In the genomic region with DNA sequence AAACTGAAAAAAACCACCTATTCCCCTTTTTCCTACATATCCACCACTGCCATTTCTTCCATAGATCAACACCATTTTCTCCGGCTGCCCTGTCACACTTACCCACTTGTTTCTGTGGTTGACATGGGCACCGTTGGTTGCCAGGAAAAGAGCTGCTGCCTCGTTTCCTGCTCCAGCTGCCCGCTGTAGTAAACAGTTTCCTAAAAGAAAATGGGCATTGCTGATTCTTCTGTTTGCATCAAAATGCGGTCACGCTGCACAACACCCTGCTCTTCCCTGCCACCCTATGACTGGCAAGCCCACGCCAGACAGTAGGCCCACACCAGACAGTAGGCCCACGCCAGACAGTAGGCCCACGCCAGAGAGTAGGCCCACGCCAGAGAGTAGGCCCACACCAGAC, we compare ENCODE assay signal across 18 cellular contexts. TPM values are rescaled to one million over a fixed set of nuclear protein-coding genes. Genes with fewer than 3 reads are reported as not detected.
DNase-seq lines count a peak whose midpoint lies in the region; ATAC-seq, FAIRE-seq and TF ChIP-seq lines count a peak whose summit lies in the region.
"Had no signal": no experiment of that assay in that cellular context is flagged by ENCODE, and none has a peak within 500 bp of the region (broad histone marks: within the 10 kb centered on the region; RNA-seq: fewer than 3 reads in every experiment).

No MANE protein-coding gene starts in this region.

- H3K36me3 Mint-ChIP-seq in activated CD4-positive, alpha-beta T cell treated with anti-CD3 and anti-CD28 coated beads for 36 hours (ENCODE audit: low read depth), result peaks cover 31% of the 10 kb centered on the region
- peaks cover 24% of the 10 kb centered on the region for H3K36me3 Mint-ChIP-seq in activated CD4-positive, alpha-beta memory T cell treated with anti-CD3 and anti-CD28 coated beads for 36 hours
- H3K36me3 Mint-ChIP-seq in endothelial cell (ENCODE audit: low read depth, unreplicated experiment), result peaks cover 33% of the 10 kb centered on the region

- FAIRE-seq in H54 (lab: Jason Lieb, UNC), result no peak
- FAIRE-seq: D721Med, GM12878 had no signal

- CTCF ChIA-PET in activated CD4-positive, alpha-beta T cell treated with anti-CD3 and anti-CD28 coated beads for 36 hours (lab: Charles Lee), result interaction anchor here (0.7 kb wide), 1 partner anchor 10 kb away, joined by 3 read pairs; no protein-coding TSS in a partner anchor
- CTCF ChIA-PET in activated CD4-positive, alpha-beta memory T cell treated with anti-CD3 and anti-CD28 coated beads for 36 hours (lab: Charles Lee), result no interaction called here
- CTCF ChIA-PET in GM10248 (lab: Yijun Ruan, JAX), result no interaction called here

- 35% methylated on average over 10 of the region's 10 CpGs for WGBS in thymus

- POLR2A ChIA-PET in activated CD4-positive, alpha-beta T cell treated with anti-CD3 and anti-CD28 coated beads for 36 hours (lab: Charles Lee), result interaction anchor here (0.7 kb wide), 1 partner anchor 56 kb away, joined by 11 read pairs; no protein-coding TSS in a partner anchor
- POLR2A ChIA-PET in activated CD4-positive, alpha-beta memory T cell treated with anti-CD3 and anti-CD28 coated beads for 36 hours (lab: Charles Lee), result no interaction called here
- POLR2A ChIA-PET in GM10248 (lab: Yijun Ruan, JAX), result no interaction called here

- H3K27me3 ChIP-seq in thymus (ENCODE audit: control insufficient read depth, insufficient read depth), result no peaks in the 10 kb centered on the region
- H3K27me3 ChIP-seq: adrenal gland, esophagus muscularis mucosa, gastroesophageal sphincter had no signal

- peaks cover 3% of the 10 kb centered on the region for H3K4me1 ChIP-seq in thymus (ENCODE audit: control insufficient read depth, insufficient read depth, low read length)
- H3K4me1 ChIP-seq: adrenal gland, esophagus muscularis mucosa had no signal

- peak overlapping the region; percentile 76 for H3K27ac Mint-ChIP-seq in activated CD4-positive, alpha-beta T cell treated with anti-CD3 and anti-CD28 coated beads for 36 hours
- peak overlapping the region; percentile 80 for H3K27ac Mint-ChIP-seq in activated CD4-positive, alpha-beta memory T cell treated with anti-CD3 and anti-CD28 coated beads for 36 hours
- H3K27ac Mint-ChIP-seq in endothelial cell (ENCODE audit: unreplicated experiment), result peak overlapping the region; percentile 89

- H3K9me3 Mint-ChIP-seq in activated CD4-positive, alpha-beta T cell treated with anti-CD3 and anti-CD28 coated beads for 36 hours (ENCODE audit: low read depth), result no peaks in the 10 kb centered on the region
- H3K9me3 Mint-ChIP-seq in activated CD4-positive, alpha-beta memory T cell treated with anti-CD3 and anti-CD28 coated beads for 36 hours, result no peaks in the 10 kb centered on the region
- no peaks in the 10 kb centered on the region for H3K9me3 Mint-ChIP-seq in endothelial cell (ENCODE audit: unreplicated experiment)

- no peak for DNase-seq in activated CD4-positive, alpha-beta T cell treated with anti-CD3 and anti-CD28 coated beads for 36 hours
- DNase-seq in activated CD4-positive, alpha-beta T cell treated with anti-CD3 and anti-CD28 coated beads for 4 hours, result no peak
- no peak for DNase-seq in activated CD4-positive, alpha-beta memory T cell treated with anti-CD3 and anti-CD28 coated beads for 36 hours
- DNase-seq in endothelial cell (ENCODE audit: low spot score) (peak; percentile 10), H54 (ENCODE audit: insufficient read length, low spot score) (no peak), DMS 273 treated with DMSO at 0.1 percent for 48 hours (lab: John Stamatoyannopoulos, UW) (no peak), GM10248 (ENCODE audit: extremely low spot score) (no peak)
- DNase-seq: adrenal gland, NCI-H1417, NCI-H524 treated with DMSO at 0.1 percent for 48 hours, occipital lobe, retina had no signal

- TF ChIP-seq CTCF in endothelial cell (IDR thresholded peaks at IDR 0.05; ENCODE audit: unreplicated experiment) (no peak), GM10248 (IDR thresholded peaks at IDR 0.05; ENCODE audit: control extremely low read depth, extremely low read depth, low read depth, missing control alignments) (no peak)

- H3K36me3 ChIP-seq in thymus (ENCODE audit: control insufficient read depth, insufficient read depth), result peaks cover 59% of the 10 kb centered on the region

- no peaks in the 10 kb centered on the region for H3K9me3 ChIP-seq in thymus (ENCODE audit: control insufficient read depth)
- H3K9me3 ChIP-seq: adrenal gland, esophagus muscularis mucosa, gastroesophageal sphincter had no signal

- peak overlapping the region; percentile 25 for H3K27ac ChIP-seq in thymus (ENCODE audit: low read depth)
- H3K27ac ChIP-seq: 22Rv1, adrenal gland had no signal

- no peak for TF ChIP-seq POLR2A in H54 (IDR thresholded peaks at IDR 0.05; ENCODE audit: low read depth, low read length)

- no peaks in the 10 kb centered on the region for H3K27me3 Mint-ChIP-seq in activated CD4-positive, alpha-beta T cell treated with anti-CD3 and anti-CD28 coated beads for 36 hours
- H3K27me3 Mint-ChIP-seq in activated CD4-positive, alpha-beta memory T cell treated with anti-CD3 and anti-CD28 coated beads for 36 hours, result no peaks in the 10 kb centered on the region
- peaks cover 4% of the 10 kb centered on the region for H3K27me3 Mint-ChIP-seq in endothelial cell (ENCODE audit: unreplicated experiment)

- no peak for ATAC-seq in activated CD4-positive, alpha-beta T cell treated with anti-CD3 and anti-CD28 coated beads for 36 hours
- ATAC-seq: gastroesophageal sphincter, GM12878 had no signal

- peaks cover 8% of the 10 kb centered on the region for H3K4me1 Mint-ChIP-seq in activated CD4-positive, alpha-beta T cell treated with anti-CD3 and anti-CD28 coated beads for 36 hours
- peaks cover 5% of the 10 kb centered on the region for H3K4me1 Mint-ChIP-seq in activated CD4-positive, alpha-beta memory T cell treated with anti-CD3 and anti-CD28 coated beads for 36 hours (ENCODE audit: low read depth)
- peaks cover 10% of the 10 kb centered on the region for H3K4me1 Mint-ChIP-seq in endothelial cell (ENCODE audit: unreplicated experiment)

- no peak overlapping the region for H3K4me3 Mint-ChIP-seq in activated CD4-positive, alpha-beta T cell treated with anti-CD3 and anti-CD28 coated beads for 36 hours
- no peak overlapping the region for H3K4me3 Mint-ChIP-seq in activated CD4-positive, alpha-beta memory T cell treated with anti-CD3 and anti-CD28 coated beads for 36 hours
- no peak overlapping the region for H3K4me3 Mint-ChIP-seq in endothelial cell (ENCODE audit: unreplicated experiment)

- intact Hi-C loops in activated CD4-positive, alpha-beta T cell treated with anti-CD3 and anti-CD28 coated beads for 36 hours (cut with DNase I, micrococcal nuclease), result no loop called here
- intact Hi-C loops in activated CD4-positive, alpha-beta memory T cell treated with anti-CD3 and anti-CD28 coated beads for 36 hours (cut with micrococcal nuclease), result no loop called here

- H3K4me3 ChIP-seq in thymus (ENCODE audit: low read length), result no peak overlapping the region
- H3K4me3 ChIP-seq: adrenal gland, esophagus muscularis mucosa, gastroesophageal sphincter, GM12878 had no signal

RNA-seq across cellular contexts. Expression of a gene that starts 46.3 kb away (rescaled TPM):
- 10 to 100 TPM; 10.5 to 11.1 TPM for total RNA-seq in activated CD4-positive, alpha-beta T cell treated with anti-CD3 and anti-CD28 coated beads for 36 hours
- total RNA-seq in activated CD4-positive, alpha-beta memory T cell treated with anti-CD3 and anti-CD28 coated beads for 36 hours, result 1 to 10 TPM; 6.5 to 7.1 TPM
- 29.9 TPM for total RNA-seq in endothelial cell (ENCODE audit: unreplicated experiment)
- polyA plus RNA-seq in thymus, result 17.6 TPM

RNA-seq across cellular contexts. Expression of a gene that starts 46.5 kb away (rescaled TPM):
- total RNA-seq in activated CD4-positive, alpha-beta T cell treated with anti-CD3 and anti-CD28 coated beads for 36 hours, result 10 to 100 TPM; 29.4 to 32.5 TPM
- total RNA-seq in activated CD4-positive, alpha-beta memory T cell treated with anti-CD3 and anti-CD28 coated beads for 36 hours, result 10 to 100 TPM; 31.5 to 33.4 TPM
- total RNA-seq in endothelial cell (ENCODE audit: unreplicated experiment), result 43.3 TPM
- 10.4 TPM for polyA plus RNA-seq in thymus
